In the genomic region with DNA sequence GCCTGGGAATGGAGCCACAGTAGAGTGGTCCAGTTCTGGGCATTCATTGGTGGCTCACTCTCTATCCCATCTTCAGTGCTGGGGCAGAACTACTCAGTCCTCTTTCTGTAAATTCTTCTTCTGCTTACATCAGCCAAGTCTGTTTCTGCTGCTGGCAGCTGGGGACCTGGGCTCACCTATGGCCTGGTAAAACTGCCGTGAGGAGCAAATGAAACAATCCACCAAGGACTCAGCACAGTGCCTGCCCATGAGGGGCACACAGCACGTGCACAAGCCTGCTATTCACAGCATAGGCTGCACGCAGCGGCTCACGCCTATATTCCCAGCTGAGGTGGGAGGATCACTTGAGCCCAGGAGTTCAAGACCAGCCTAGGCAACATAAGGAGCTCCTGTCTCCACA, we compare ENCODE assay signal across 19 cellular contexts.
"Had no signal": no experiment of that assay in that cellular context is flagged by ENCODE, and none has a peak within 500 bp of the region (broad histone marks: within the 10 kb centered on the region; RNA-seq: fewer than 3 reads in every experiment).

No MANE protein-coding gene starts in this region.

- H3K27me3 Mint-ChIP-seq: activated B cell treated with CpG ODN at 0.5 μM for 24 hours; activated naive CD8-positive, alpha-beta T cell treated with anti-CD3 and anti-CD28 coated beads, Interleukin-2, amount 50 U/mL, for 24 hours; stimulated activated naive CD8-positive, alpha-beta T cell treated with anti-CD3 and anti-CD28 coated beads, Interleukin-15, Interleukin-2, amounts not matched to agents 100 ng/mL and 50 ng/mL, for 24 hours had no signal

- ATAC-seq: activated naive CD8-positive, alpha-beta T cell treated with anti-CD3 and anti-CD28 coated beads, Interleukin-2, amount 50 U/mL, for 24 hours; gastroesophageal sphincter had no signal

- H3K9me3 ChIP-seq: ascending aorta, gastroesophageal sphincter, left ventricle myocardium inferior, ovary, testis, uterus had no signal

- H3K27ac ChIP-seq: ascending aorta, cardiac muscle cell, gastroesophageal sphincter, left ventricle myocardium inferior, testis, uterus had no signal

- H3K36me3 Mint-ChIP-seq: memory B cell had no signal

- H3K4me3 Mint-ChIP-seq: activated B cell treated with CpG ODN at 0.5 μM for 24 hours; activated CD4-positive, alpha-beta T cell treated with anti-CD3 and anti-CD28 coated beads, Interleukin-2, amount 10 ng/mL, durations not matched to agents 24 days and 14 days; activated naive CD8-positive, alpha-beta T cell treated with anti-CD3 and anti-CD28 coated beads, Interleukin-2, amount 50 U/mL, for 24 hours; activated T-helper 1 cell treated with anti-CD3 and anti-CD28 coated beads, Interleukin-12 subunit alpha, Interleukin-12 subunit beta, Interleukin-2, Interleukin-4 antibody, amounts not matched to agents 30 ng/mL and 10 ng/mL and 1 ng/mL, durations not matched to agents 14 hours and 24 hours and 36 hours; memory B cell; nephron; stimulated activated naive CD8-positive, alpha-beta T cell treated with anti-CD3 and anti-CD28 coated beads, Interleukin-15, Interleukin-2, amounts not matched to agents 100 ng/mL and 50 ng/mL, for 24 hours had no signal

- H3K9me3 Mint-ChIP-seq: activated B cell treated with CpG ODN at 0.5 μM for 24 hours; activated CD4-positive, alpha-beta T cell treated with anti-CD3 and anti-CD28 coated beads, Interleukin-2, amount 10 ng/mL, durations not matched to agents 24 days and 14 days; activated naive CD8-positive, alpha-beta T cell treated with anti-CD3 and anti-CD28 coated beads, Interleukin-2, amount 50 U/mL, for 24 hours; activated T-helper 1 cell treated with anti-CD3 and anti-CD28 coated beads, Interleukin-12 subunit alpha, Interleukin-12 subunit beta, Interleukin-2, Interleukin-4 antibody, amounts not matched to agents 30 ng/mL and 10 ng/mL and 1 ng/mL, durations not matched to agents 14 hours and 24 hours and 36 hours; memory B cell; nephron; stimulated activated naive CD8-positive, alpha-beta T cell treated with anti-CD3 and anti-CD28 coated beads, Interleukin-15, Interleukin-2, amounts not matched to agents 100 ng/mL and 50 ng/mL, for 24 hours had no signal

- DNase-seq: activated B cell treated with CpG ODN at 0.5 μM for 24 hours; activated CD4-positive, alpha-beta T cell treated with anti-CD3 and anti-CD28 coated beads, Interleukin-2, amount 10 ng/mL, durations not matched to agents 24 days and 14 days; activated naive CD4-positive, alpha-beta T cell treated with Interleukin-2 at 50 U/mL for 16 hours; activated naive CD8-positive, alpha-beta T cell treated with anti-CD3 and anti-CD28 coated beads, Interleukin-2, amount 50 U/mL, for 24 hours; cortex of kidney; effector CD8-positive, alpha-beta T cell; left ventricle myocardium inferior; ovary; stimulated activated CD4-positive, alpha-beta T cell treated with anti-CD3 and anti-CD28 coated beads, Interleukin-4, amount 100 ng/mL, for 1 hour; stimulated activated CD8-positive, alpha-beta memory T cell treated with anti-CD3 and anti-CD28 coated beads, Interleukin-4, amount 100 ng/mL, for 48 hours; testis; uterus had no signal

- H3K27me3 ChIP-seq: ascending aorta, cardiac muscle cell, gastroesophageal sphincter, ovary, testis, uterus had no signal

- H3K4me3 ChIP-seq: ascending aorta, cardiac muscle cell, gastroesophageal sphincter, left ventricle myocardium inferior, ovary, testis, uterus had no signal

- H3K27ac Mint-ChIP-seq: activated B cell treated with CpG ODN at 0.5 μM for 24 hours; activated CD4-positive, alpha-beta T cell treated with anti-CD3 and anti-CD28 coated beads, Interleukin-2, amount 10 ng/mL, durations not matched to agents 24 days and 14 days; activated naive CD8-positive, alpha-beta T cell treated with anti-CD3 and anti-CD28 coated beads, Interleukin-2, amount 50 U/mL, for 24 hours; activated T-helper 1 cell treated with anti-CD3 and anti-CD28 coated beads, Interleukin-12 subunit alpha, Interleukin-12 subunit beta, Interleukin-2, Interleukin-4 antibody, amounts not matched to agents 30 ng/mL and 10 ng/mL and 1 ng/mL, durations not matched to agents 14 hours and 24 hours and 36 hours; memory B cell; stimulated activated naive CD8-positive, alpha-beta T cell treated with anti-CD3 and anti-CD28 coated beads, Interleukin-15, Interleukin-2, amounts not matched to agents 100 ng/mL and 50 ng/mL, for 24 hours had no signal

- H3K36me3 ChIP-seq: ascending aorta, cardiac muscle cell, gastroesophageal sphincter, left ventricle myocardium inferior, ovary, uterus had no signal
